1 cellular context compared by ENCODE assay signal in genomic region chr7:143256932-143257331, GRCh38.
TF ChIP-seq lines count a peak whose summit lies in the region.

No MANE protein-coding gene starts in this region.

TF ChIP-seq in K562, 482 proteins besides CTCF, POLR2A, EP300 and RAD21 (continued from another document and continues in another):
- TF ChIP-seq ZBTB5 (IDR thresholded peaks at IDR 0.05) (no peak), KDM2B (CRISPR knock-in tag; IDR thresholded peaks at IDR 0.05) (no peak), POLR2B (IDR thresholded peaks at IDR 0.05; ENCODE audit: low read depth, partially characterized antibody) (no peak), SIN3B (IDR thresholded peaks at IDR 0.05; ENCODE audit: low read depth) (no peak), MAFF (IDR thresholded peaks at IDR 0.05; ENCODE audit: low read length) (no peak), AFF1 (IDR thresholded peaks at IDR 0.05; ENCODE audit: low read depth in 1 of 2, partially characterized antibody in 2 of 2) (no peak), XRCC3 (IDR thresholded peaks at IDR 0.05) (no peak), SP2 (IDR thresholded peaks at IDR 0.05; ENCODE audit: extremely low read depth, low read depth, low read length, poor library complexity, severe bottlenecking) (no peak), XRCC4 (IDR thresholded peaks at IDR 0.05; ENCODE audit: extremely low read depth, insufficient read depth, insufficient read length) (no peak), RBM25 (IDR thresholded peaks at IDR 0.05; ENCODE audit: low read depth, low read length, severe bottlenecking) (no peak), CEBPB (tag; IDR thresholded peaks at IDR 0.05) (no peak), HDAC8 (tag; IDR thresholded peaks at IDR 0.05) (no peak), STAT6 (CRISPR knock-in tag; IDR thresholded peaks at IDR 0.05) (no peak), YBX1 (IDR thresholded peaks at IDR 0.05) (no peak), CCNT2 (IDR thresholded peaks at IDR 0.05; ENCODE audit: borderline replicate concordance, extremely low read depth, insufficient read length, low read depth, low read length) (no peak), RERE (CRISPR knock-in tag; IDR thresholded peaks at IDR 0.05; ENCODE audit: borderline replicate concordance) (no peak), HNRNPUL1 (IDR thresholded peaks at IDR 0.05; ENCODE audit: low read length) (no peak), SRSF1 (IDR thresholded peaks at IDR 0.05; ENCODE audit: low read depth, low read length) (no peak), ZNF780A (CRISPR knock-in tag; IDR thresholded peaks at IDR 0.05) (no peak), SRF (CRISPR knock-in tag; IDR thresholded peaks at IDR 0.05) (no peak), KDM4B (IDR thresholded peaks at IDR 0.05; ENCODE audit: borderline replicate concordance in 2 of 2, low read depth in 1 of 2) (no peak), FOXO4 (CRISPR knock-in tag; IDR thresholded peaks at IDR 0.05) (no peak), FOXA1 (IDR thresholded peaks at IDR 0.05; ENCODE audit: borderline replicate concordance) (no peak), ILF3 (IDR thresholded peaks at IDR 0.05; ENCODE audit: borderline replicate concordance) (no peak), MYNN (IDR thresholded peaks at IDR 0.05) (no peak), MYNN (CRISPR knock-in tag; IDR thresholded peaks at IDR 0.05) (no peak), ZNF785 (CRISPR knock-in tag; IDR thresholded peaks at IDR 0.05) (no peak), ZNF57 (CRISPR knock-in tag; IDR thresholded peaks at IDR 0.05) (no peak), CBX5 (IDR thresholded peaks at IDR 0.05; ENCODE audit: borderline replicate concordance, low read depth) (no peak), TAF9B (IDR thresholded peaks at IDR 0.05; ENCODE audit: partially characterized antibody) (no peak), HOMEZ (CRISPR knock-in tag; IDR thresholded peaks at IDR 0.05) (no peak), MTA1 (IDR thresholded peaks at IDR 0.05; ENCODE audit: borderline replicate concordance) (no peak), SMARCC2 (IDR thresholded peaks at IDR 0.05; ENCODE audit: low read depth) (peak; percentile 53), PYGO2 (tag; IDR thresholded peaks at IDR 0.05) (no peak), ELF1 (tag; IDR thresholded peaks at IDR 0.05) (no peak), ZNF431 (CRISPR knock-in tag; IDR thresholded peaks at IDR 0.05) (no peak), PCBP1 (IDR thresholded peaks at IDR 0.05; ENCODE audit: low read depth, low read length, poor library complexity, severe bottlenecking) (no peak), MITF (IDR thresholded peaks at IDR 0.05) (no peak), LARP7 (IDR thresholded peaks at IDR 0.05) (no peak), MLX (CRISPR knock-in tag; conservative IDR thresholded peaks at IDR 0.05) (no peak), E2F1 (CRISPR knock-in tag; IDR thresholded peaks at IDR 0.05) (0 out of 2 replicates have a peak, but pooled peaks have one; percentile 4), NFRKB (IDR thresholded peaks at IDR 0.05; ENCODE audit: low read depth) (no peak), GABPA (tag; conservative IDR thresholded peaks at IDR 0.05; ENCODE audit: low read depth) (no peak)
